In genomic region chr2:105718846-105719432, GRCh38 we compare ENCODE assay signal across 19 cellular contexts.
"Had no signal": no experiment of that assay in that cellular context is flagged by ENCODE, and none has a peak within 500 bp of the region (broad histone marks: within the 10 kb centered on the region; RNA-seq: fewer than 3 reads in every experiment).

No MANE protein-coding gene starts in this region.

- H3K4me3 ChIP-seq: adrenal gland, left ventricle myocardium inferior, prostate gland, tibial artery had no signal

- H3K9me3 ChIP-seq: adrenal gland, left ventricle myocardium inferior, prostate gland, tibial artery had no signal

- H3K27me3 ChIP-seq: adrenal gland had no signal

- DNase-seq: activated CD4-positive, alpha-beta T cell treated with anti-CD3 and anti-CD28 coated beads, Interleukin-2, amount 50 U/mL, for 4 hours; activated CD8-positive, alpha-beta memory T cell treated with anti-CD3 and anti-CD28 coated beads for 24 hours; activated CD8-positive, alpha-beta memory T cell treated with anti-CD3 and anti-CD28 coated beads, Interleukin-2, amount 50 U/mL, for 4 hours; activated naive CD4-positive, alpha-beta T cell; activated T-cell treated with anti-CD3 and anti-CD28 coated beads, Interleukin-2, amount 50 U/mL, for 4 hours; adrenal gland; central memory CD4-positive, alpha-beta T cell; dermis blood vessel endothelial cell; effector CD8-positive, alpha-beta T cell; foreskin melanocyte; glutamatergic neuron; hippocampal formation; left ventricle myocardium inferior; midbrain; natural killer cell; stimulated activated CD4-positive, alpha-beta T cell treated with anti-CD3 and anti-CD28 coated beads, Interleukin-4, amount 100 ng/mL, for 24 hours; T-helper 2 cell; tibial artery had no signal

- H3K36me3 ChIP-seq: adrenal gland, left ventricle myocardium inferior, prostate gland, tibial artery had no signal

- H3K27ac ChIP-seq: adrenal gland, left ventricle myocardium inferior, prostate gland, tibial artery had no signal

- H3K4me1 ChIP-seq: adrenal gland, left ventricle myocardium inferior, prostate gland, tibial artery had no signal
